Comparison of ENCODE assay signal across 16 cellular contexts in genomic region chr5:14168793-14169262, GRCh38. TPM values are rescaled to one million over a fixed set of nuclear protein-coding genes. Genes with fewer than 3 reads are reported as not detected.
A peak's percentile ranks its signal among the peaks of the same experiment; 100 is the strongest.
DNase-seq lines count a peak whose midpoint lies in the region; ATAC-seq, FAIRE-seq and TF ChIP-seq lines count a peak whose summit lies in the region.
"Had no signal": no experiment of that assay in that cellular context is flagged by ENCODE, and none has a peak within 500 bp of the region (broad histone marks: within the 10 kb centered on the region; RNA-seq: fewer than 3 reads in every experiment).

No MANE protein-coding gene starts in this region.

- H3K9ac ChIP-seq in astrocyte (ENCODE audit: low read length) = no peak overlapping the region

- H3K9me3 ChIP-seq in astrocyte (ENCODE audit: insufficient read depth, low read depth, low read length) = peaks cover 5% of the 10 kb centered on the region
- H3K9me3 ChIP-seq: gastroesophageal sphincter had no signal

- no peak overlapping the region for H3K4me3 Mint-ChIP-seq in astrocyte (ENCODE audit: unreplicated experiment)
- no peak overlapping the region for H3K4me3 Mint-ChIP-seq in progenitor cell of endocrine pancreas (ENCODE audit: low read depth)
- H3K4me3 Mint-ChIP-seq: naive thymus-derived CD4-positive, alpha-beta T cell; type B pancreatic cell had no signal

- peaks cover 10% of the 10 kb centered on the region for H3K9me3 Mint-ChIP-seq in astrocyte (ENCODE audit: unreplicated experiment)
- peaks cover 9% of the 10 kb centered on the region for H3K9me3 Mint-ChIP-seq in progenitor cell of endocrine pancreas (ENCODE audit: low read depth)

- H4K20me1 ChIP-seq in astrocyte (ENCODE audit: insufficient read depth, low read length) = peaks cover 87% of the 10 kb centered on the region

- no peaks in the 10 kb centered on the region for H3K27me3 ChIP-seq in astrocyte (ENCODE audit: insufficient read depth, low read length)
- H3K27me3 ChIP-seq: gastroesophageal sphincter had no signal

- peak; percentile 2 for ATAC-seq in HG03378 (IDR thresholded peaks at IDR 0.05; ENCODE audit: unreplicated experiment)
- ATAC-seq: gastroesophageal sphincter had no signal

- peak overlapping the region; percentile 67 for H3K4me2 ChIP-seq in astrocyte (ENCODE audit: low read length)

- peak overlapping the region; percentile 90 for H3K27ac ChIP-seq in astrocyte (ENCODE audit: low read depth, low read length)
- H3K27ac ChIP-seq: 22Rv1 had no signal

- no peak for TF ChIP-seq CTCF in astrocyte (IDR thresholded peaks at IDR 0.05; ENCODE audit: insufficient read depth, low read depth, low read length)
- no peak for TF ChIP-seq CTCF in progenitor cell of endocrine pancreas (IDR thresholded peaks at IDR 0.05; ENCODE audit: unreplicated experiment)

- peaks cover 83% of the 10 kb centered on the region for H3K4me1 Mint-ChIP-seq in astrocyte (ENCODE audit: low read depth, unreplicated experiment)
- peaks cover 28% of the 10 kb centered on the region for H3K4me1 Mint-ChIP-seq in progenitor cell of endocrine pancreas (ENCODE audit: low read depth)

- peaks cover 100% of the 10 kb centered on the region for H3K79me2 ChIP-seq in astrocyte (ENCODE audit: insufficient read depth, low read length)

- peaks cover 7% of the 10 kb centered on the region for H3K36me3 ChIP-seq in astrocyte (ENCODE audit: insufficient read depth, low read length)
- H3K36me3 ChIP-seq: gastroesophageal sphincter had no signal

- H3K36me3 Mint-ChIP-seq in astrocyte (ENCODE audit: low read depth, unreplicated experiment) = peaks cover 12% of the 10 kb centered on the region
- H3K36me3 Mint-ChIP-seq in progenitor cell of endocrine pancreas (ENCODE audit: insufficient read depth) = peaks cover 9% of the 10 kb centered on the region

- no peaks in the 10 kb centered on the region for H3K27me3 Mint-ChIP-seq in astrocyte (ENCODE audit: low read depth, unreplicated experiment)
- H3K27me3 Mint-ChIP-seq in progenitor cell of endocrine pancreas = no peaks in the 10 kb centered on the region
- H3K27me3 Mint-ChIP-seq: type B pancreatic cell had no signal

- H2AFZ ChIP-seq in astrocyte (ENCODE audit: low read depth, low read length) = no peak overlapping the region

- H3K4me1 ChIP-seq in astrocyte (ENCODE audit: insufficient read depth, low read length) = peaks cover 85% of the 10 kb centered on the region

- H3K27ac Mint-ChIP-seq in astrocyte (ENCODE audit: unreplicated experiment) (no peak overlapping the region), progenitor cell of endocrine pancreas (peak overlapping the region; percentile 29)
- H3K27ac Mint-ChIP-seq: type B pancreatic cell had no signal

- FAIRE-seq in astrocyte (lab: Jason Lieb, UNC) = no peak
- FAIRE-seq: TTC549 had no signal

- DNase-seq in DMS 273 (lab: John Stamatoyannopoulos, UW; ENCODE audit: unreplicated experiment) = peak; percentile 55
- no peak for DNase-seq in DMS 273 treated with DMSO at 0.1 percent for 48 hours (lab: John Stamatoyannopoulos, UW)
- DNase-seq in astrocyte (ENCODE audit: low read depth) = no peak
- no peak for DNase-seq in progenitor cell of endocrine pancreas (ENCODE audit: low spot score, unreplicated experiment)
- no peak for DNase-seq in mesenteric fat pad (ENCODE audit: low spot score)
- DNase-seq in activated T-cell treated with anti-CD3 and anti-CD28 coated beads, Interleukin-2, amount 50 U/mL, for 1 hour = no peak
- no peak for DNase-seq in SKM-1 treated with dmso at 0.1 percent for 144 hours (lab: John Stamatoyannopoulos, UW; ENCODE audit: unreplicated experiment)
- DNase-seq: activated CD8-positive, alpha-beta memory T cell treated with anti-CD3 and anti-CD28 coated beads, Interleukin-2, amount 50 U/mL, for 48 hours; amygdala; naive thymus-derived CD4-positive, alpha-beta T cell had no signal

- no peak overlapping the region for H3K4me3 ChIP-seq in astrocyte (ENCODE audit: insufficient read depth, low read depth, low read length)
- H3K4me3 ChIP-seq: gastroesophageal sphincter, skin epidermis had no signal

RNA-seq across cellular contexts. Expression of gene TRIO, which starts 25.7 kb away (rescaled TPM):
- total RNA-seq in astrocyte (291 and 347 TPM in 2 replicates), progenitor cell of endocrine pancreas (163 and 168 TPM in 2 replicates), mesenteric fat pad (145 TPM)
